11 cellular contexts compared by ENCODE assay signal in the genomic region with DNA sequence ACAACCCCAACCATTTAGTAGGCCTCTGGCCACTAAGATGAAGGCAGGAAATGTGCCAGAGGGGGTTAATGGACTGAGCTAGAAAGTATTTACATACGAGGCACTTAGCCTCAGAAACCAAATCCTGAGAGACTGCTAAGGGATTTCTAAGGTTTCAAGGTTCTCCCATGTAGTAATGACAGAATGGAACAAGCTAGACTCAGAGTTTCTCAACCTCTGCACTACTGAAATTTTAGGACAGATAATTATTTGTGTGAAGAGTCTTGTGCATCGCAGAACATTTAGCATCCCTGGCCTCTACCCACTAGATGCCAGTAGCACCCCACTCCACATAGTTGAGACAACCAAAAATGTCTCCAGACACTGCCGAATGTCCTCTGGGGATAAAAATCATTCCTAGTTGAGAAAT. TPM values are rescaled to one million over a fixed set of nuclear protein-coding genes. Genes with fewer than 3 reads are reported as not detected.
DNase-seq lines count a peak whose midpoint lies in the region; ATAC-seq and TF ChIP-seq lines count a peak whose summit lies in the region.
"Had no signal": no experiment of that assay in that cellular context is flagged by ENCODE, and none has a peak within 500 bp of the region (broad histone marks: within the 10 kb centered on the region; RNA-seq: fewer than 3 reads in every experiment).

No MANE protein-coding gene starts in this region.

- H3K79me2 ChIP-seq in GM23248 (ENCODE audit: insufficient read depth) = peaks cover 41% of the 10 kb centered on the region

- POLR2A ChIA-PET in AG04449 (lab: Yijun Ruan, JAX) = interaction anchor here (0.5 kb wide), 1 partner anchor 10 kb away, joined by 4 read pairs; no protein-coding TSS in a partner anchor

- H3K27me3 ChIP-seq in GM23248 (replicated peaks; ENCODE audit: insufficient read depth) = no peaks in the 10 kb centered on the region

- no peak overlapping the region for H3K27ac ChIP-seq in GM23248

- peak; percentile 37 for TF ChIP-seq CTCF in AG04449 (IDR thresholded peaks at IDR 0.05; ENCODE audit: insufficient read depth, low read length, missing control alignments)

- H3K4me2 ChIP-seq in GM23248 (ENCODE audit: unreplicated experiment) = no peak overlapping the region

- H4K20me1 ChIP-seq in GM23248 (ENCODE audit: insufficient read depth) = no peaks in the 10 kb centered on the region

- no peak overlapping the region for H2AFZ ChIP-seq in GM23248

- in situ Hi-C loops in GM23248 (cut with MboI) = no loop called here

- peaks cover 10% of the 10 kb centered on the region; the same call in 1 of the 2 replicates for H3K4me1 ChIP-seq in GM23248 (ENCODE audit: insufficient read depth)

- WGBS in GM23248 (ENCODE audit: low coverage in 1 of 2, low lambda C conversion rate in 2 of 2, missing lambda C conversion rate in 2 of 2), 2 experiments = 85 to 86% methylated on average over 3 of the region's 3 CpGs

- peak; percentile 28 for DNase-seq in AG04449 (ENCODE audit: low read depth, low spot score)
- peak; percentile 22 for DNase-seq in GM23248
- peak; percentile 17 for DNase-seq in amniotic epithelial cell (ENCODE audit: low read depth)
- DNase-seq in iPS DF 4.7 (ENCODE audit: extremely low read depth, low spot score) = peak; percentile 22
- DNase-seq in SK-N-DZ (ENCODE audit: low spot score) = no peak
- no peak for DNase-seq in NCI-H748 (lab: John Stamatoyannopoulos, UW; ENCODE audit: unreplicated experiment)
- DNase-seq in activated CD4-positive, alpha-beta T cell treated with anti-CD3 and anti-CD28 coated beads for 48 hours = no peak
- DNase-seq: activated CD4-positive, CD25-positive, alpha-beta regulatory T cell had no signal

- H3K36me3 ChIP-seq in GM23248 (ENCODE audit: low read depth) = peaks cover 9% of the 10 kb centered on the region; the same call in 1 of the 2 replicates

- H3K4me3 ChIP-seq in AG04449 (ENCODE audit: low read depth, low read length) (no peak overlapping the region), GM23248 (no peak overlapping the region)

- no peak for ATAC-seq in HG03521 (IDR thresholded peaks at IDR 0.05; ENCODE audit: unreplicated experiment)
- ATAC-seq: HepG2; natural killer cell treated with Interleukin-12 subunit alpha and Interleukin-12 subunit beta and Interleukin-15 and Interleukin-18, amount 100 ng/mL, for 72 hours had no signal

- CTCF ChIA-PET in AG04449 (lab: Yijun Ruan, JAX) = interaction anchor here (0.6 to 2.7 kb wide), 10 partner anchors 9 to 96 kb away, joined by 3 to 17 read pairs (median 4); no protein-coding TSS in a partner anchor

- H3K9me2 ChIP-seq in GM23248 (ENCODE audit: insufficient read depth) = no peaks in the 10 kb centered on the region

- no peak overlapping the region for H3K9ac ChIP-seq in GM23248

- no peaks in the 10 kb centered on the region for H3K9me3 ChIP-seq in GM23248 (ENCODE audit: low read depth)

- no peaks in the 10 kb centered on the region for H3F3A ChIP-seq in GM23248 (ENCODE audit: insufficient read depth)

RNA-seq across cellular contexts. Expression of gene CHRM4, which starts 54.8 kb away (rescaled TPM):
- not detected in 2 replicates for total RNA-seq in GM23248 (2014; rRNA removed; shearing (Covaris generic))
- not detected in 2 replicates for polyA plus RNA-seq in GM23248 (2016; fragmentation: Nextera tagmentation; extraction: Ambion mirVana)
- 2.3 and 4.6 TPM in 2 replicates for polyA plus RNA-seq in SK-N-DZ (2014; cell fraction: cytosol; rRNA removed)
- 1.6 and 2.3 TPM in 2 replicates for polyA plus RNA-seq in SK-N-DZ (2014; cell fraction: nucleus; rRNA removed)

Comparison
In these comparisons a context has a peak if more than half of its experiments do, and no peak if none do; other contexts are left out.
1. DNase-seq: peak in AG04449 (single experiment), GM23248 (single experiment), amniotic epithelial cell (single experiment) and iPS DF 4.7 (single experiment); none in SK-N-DZ (single experiment), NCI-H748 (single experiment) and activated CD4-positive, alpha-beta T cell treated with anti-CD3 and anti-CD28 coated beads for 48 hours (single experiment).